1 cellular context compared by ENCODE assay signal in the genomic region with DNA sequence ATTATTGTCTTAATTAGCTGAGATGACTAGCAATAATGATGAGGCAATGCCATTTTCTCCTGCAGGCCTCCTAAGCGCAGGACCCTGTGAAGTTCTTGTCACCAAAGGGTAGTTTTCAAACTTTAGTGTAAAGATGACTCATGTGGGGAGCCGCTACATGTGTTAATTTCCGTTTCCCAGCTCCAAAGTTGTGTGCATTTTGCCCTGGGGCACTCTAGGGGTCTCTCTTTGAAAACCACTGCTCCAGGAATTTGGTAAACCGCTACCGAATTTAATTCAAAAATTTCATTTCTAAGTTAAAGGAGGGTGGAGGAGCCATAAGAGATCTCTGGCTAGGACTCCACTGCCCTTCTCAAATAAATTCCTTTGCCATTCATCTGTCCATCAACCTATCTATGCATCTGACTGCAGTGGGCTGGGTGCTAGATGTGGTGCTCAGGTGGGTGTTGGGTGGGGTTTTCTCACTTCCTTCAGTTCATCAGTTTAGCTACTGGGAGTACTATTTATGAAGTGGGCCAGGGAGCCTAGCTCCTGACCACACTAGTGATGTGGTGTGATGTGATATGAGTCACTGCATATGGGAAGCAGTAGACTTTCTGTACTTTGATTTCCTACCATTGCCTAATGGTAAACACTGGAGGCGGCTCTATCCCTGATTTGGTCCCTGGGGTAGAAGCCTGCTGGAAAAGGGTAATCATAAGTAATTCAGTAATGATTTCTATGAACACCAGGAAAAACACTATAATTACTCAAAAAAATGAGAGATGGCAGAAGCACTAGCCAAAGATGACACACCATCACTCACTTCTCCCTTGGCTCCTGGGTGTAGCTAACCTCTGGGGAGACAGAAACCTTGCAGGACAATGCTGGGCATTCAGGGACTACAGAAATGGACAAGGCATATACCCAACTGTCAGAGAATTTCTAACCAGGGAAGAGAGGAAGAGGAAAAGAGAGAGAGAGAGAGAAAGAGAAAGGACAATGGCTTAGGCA.
TF ChIP-seq lines count a peak whose summit lies in the region.

No MANE protein-coding gene starts in this region.

TF ChIP-seq in IMR-90, 13 proteins besides CTCF, POLR2A, EP300 and RAD21 (continued from another document):
- TF ChIP-seq, protein P1, sequence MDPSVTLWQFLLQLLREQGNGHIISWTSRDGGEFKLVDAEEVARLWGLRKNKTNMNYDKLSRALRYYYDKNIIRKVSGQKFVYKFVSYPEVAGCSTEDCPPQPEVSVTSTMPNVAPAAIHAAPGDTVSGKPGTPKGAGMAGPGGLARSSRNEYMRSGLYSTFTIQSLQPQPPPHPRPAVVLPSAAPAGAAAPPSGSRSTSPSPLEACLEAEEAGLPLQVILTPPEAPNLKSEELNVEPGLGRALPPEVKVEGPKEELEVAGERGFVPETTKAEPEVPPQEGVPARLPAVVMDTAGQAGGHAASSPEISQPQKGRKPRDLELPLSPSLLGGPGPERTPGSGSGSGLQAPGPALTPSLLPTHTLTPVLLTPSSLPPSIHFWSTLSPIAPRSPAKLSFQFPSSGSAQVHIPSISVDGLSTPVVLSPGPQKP (IDR thresholded peaks at IDR 0.05; ENCODE audit: borderline replicate concordance, low read depth, low read length) = no peak
TF ChIP-seq in IMR-90: peak in this region for 3.
